Comparison of ENCODE assay signal across 24 cellular contexts in genomic region chr1:15094056-15094455, GRCh38. TPM values are rescaled to one million over a fixed set of nuclear protein-coding genes. Genes with fewer than 3 reads are reported as not detected.
"Had no signal": no experiment of that assay in that cellular context is flagged by ENCODE, and none has a peak within 500 bp of the region (broad histone marks: within the 10 kb centered on the region; RNA-seq: fewer than 3 reads in every experiment).

No MANE protein-coding gene starts in this region.

- H3K27me3 ChIP-seq: MG63 had no signal

- ATAC-seq: HepG2, Panc1, PC-3, Right ventricle myocardium inferior, SK-N-SH treated with all-trans-retinoic acid at 6 μM for 48 hours had no signal

- H3K36me3 ChIP-seq: MG63, SJCRH30 had no signal

- H3K9me3 ChIP-seq: MG63, SJCRH30 had no signal

- H3K27ac ChIP-seq: SJCRH30 had no signal

- DNase-seq: IMR-90, Karpas-422, KG1, MG63, NCI-H1092, NCI-H1436, NCI-H187, NCI-H2029, NCI-H2081 treated with DMSO at 0.1 percent for 48 hours, NCI-H2171, NCI-H226, NCI-H446, NCI-H510A, NCI-H524 treated with DMSO at 0.1 percent for 48 hours, NCI-H69, NCI-H774, PC-3, SHP77 treated with DMSO at 0.1 percent for 48 hours, SJCRH30 had no signal

- FAIRE-seq: HepG2 had no signal

- H3K4me3 ChIP-seq: MG63, SJCRH30 had no signal

RNA-seq across cellular contexts. Expression of gene TMEM51, which starts 59.5 kb away (rescaled TPM):
- total RNA-seq: OCI-LY7 had no signal
